ENCODE assay signal across 20 cellular contexts in genomic region chr12:818733-819132, GRCh38.
DNase-seq lines count a peak whose midpoint lies in the region; ATAC-seq and TF ChIP-seq lines count a peak whose summit lies in the region.
"Had no signal": no experiment of that assay in that cellular context is flagged by ENCODE, and none has a peak within 500 bp of the region (broad histone marks: within the 10 kb centered on the region; RNA-seq: fewer than 3 reads in every experiment).

No MANE protein-coding gene starts in this region.

- H3K4me1 Mint-ChIP-seq in activated naive CD8-positive, alpha-beta T cell (ENCODE audit: low read depth), result peaks cover 55% of the 10 kb centered on the region
- peaks cover 44% of the 10 kb centered on the region for H3K4me1 Mint-ChIP-seq in activated naive CD8-positive, alpha-beta T cell treated with anti-CD3 and anti-CD28 coated beads for 36 hours
- H3K4me1 Mint-ChIP-seq: neural progenitor cell had no signal

- H3K9me3 Mint-ChIP-seq in activated naive CD8-positive, alpha-beta T cell (ENCODE audit: low read depth), result peaks cover 5% of the 10 kb centered on the region
- peaks cover 9% of the 10 kb centered on the region for H3K9me3 Mint-ChIP-seq in activated naive CD8-positive, alpha-beta T cell treated with anti-CD3 and anti-CD28 coated beads for 36 hours

- no peak for TF ChIP-seq CTCF in RWPE2 (IDR thresholded peaks at IDR 0.05; ENCODE audit: poor library complexity, severe bottlenecking)
- TF ChIP-seq CTCF in esophagus muscularis mucosa (IDR thresholded peaks at IDR 0.05), result peak in 1 of 3 experiments; percentile 31
- TF ChIP-seq CTCF in thyroid gland (IDR thresholded peaks at IDR 0.05), result peak in 3 of 6 experiments; percentile 15 to 32 (median 29)

- peak overlapping the region; percentile 35 for H3K27ac ChIP-seq in RWPE2 (ENCODE audit: poor library complexity, severe bottlenecking)
- H3K27ac ChIP-seq in esophagus muscularis mucosa (replicated peaks in 1 of 4), result peak overlapping the region; percentile 36 to 55 (median 46)
- peak overlapping the region in 2 of 3 donors; percentile 3 to 18 for H3K27ac ChIP-seq in thyroid gland
- H3K27ac ChIP-seq: neural progenitor cell, Peyer's patch, skin epidermis, vagina had no signal

- peaks cover 53% of the 10 kb centered on the region for H3K36me3 ChIP-seq in RWPE2 (ENCODE audit: low read depth)
- H3K36me3 ChIP-seq in esophagus muscularis mucosa, result peaks cover 0 to 14% (median 8%) of the 10 kb centered on the region in 4 donors
- no peaks in the 10 kb centered on the region for H3K36me3 ChIP-seq in thyroid gland

- 66% methylated on average over 5 of the region's 5 CpGs for WGBS in esophagus muscularis mucosa
- WGBS in thyroid gland, 2 donors, result 80 to 82% methylated on average over 5 of the region's 5 CpGs

- H3K4me3 ChIP-seq in RWPE2 (ENCODE audit: severe bottlenecking) (no peak overlapping the region), esophagus muscularis mucosa (no peak overlapping the region), thyroid gland (replicated peaks in 1 of 3) (no peak overlapping the region)
- H3K4me3 ChIP-seq: neural progenitor cell, Peyer's patch, skin epidermis, vagina had no signal

- no peak for ATAC-seq in RWPE2 (ENCODE audit: low read depth)
- no peak for ATAC-seq in GM19035 (IDR thresholded peaks at IDR 0.05; ENCODE audit: unreplicated experiment)

- DNase-seq in activated naive CD8-positive, alpha-beta T cell treated with anti-CD3 and anti-CD28 coated beads for 36 hours, result no peak
- no peak for DNase-seq in RWPE2 (ENCODE audit: low spot score)
- DNase-seq in esophagus muscularis mucosa (ENCODE audit: extremely low spot score), result no peak
- no peak for DNase-seq in thyroid gland
- DNase-seq in activated CD8-positive, alpha-beta memory T cell treated with anti-CD3 and anti-CD28 coated beads for 24 hours, result no peak
- no peak for DNase-seq in GM19238 (ENCODE audit: insufficient read length, low spot score)
- DNase-seq: ACHN; activated CD4-positive, alpha-beta T cell treated with anti-CD3 and anti-CD28 coated beads, Interleukin-2, amount 50 U/mL, for 4 hours; activated naive CD4-positive, alpha-beta T cell treated with anti-CD3 and anti-CD28 coated beads, Interleukin-2, amount 50 U/mL, for 16 hours; GOT3; kidney glomerular epithelial cell; NCI-H1105; NCI-H446; Peyer's patch; T-helper 2 cell had no signal

- no peaks in the 10 kb centered on the region for H3K27me3 Mint-ChIP-seq in activated naive CD8-positive, alpha-beta T cell
- H3K27me3 Mint-ChIP-seq in activated naive CD8-positive, alpha-beta T cell treated with anti-CD3 and anti-CD28 coated beads for 36 hours, result no peaks in the 10 kb centered on the region

- H3K9me3 ChIP-seq in RWPE2 (ENCODE audit: severe bottlenecking), result no peaks in the 10 kb centered on the region
- peaks cover 0 to 8% (median 0%) of the 10 kb centered on the region in 4 donors for H3K9me3 ChIP-seq in esophagus muscularis mucosa
- H3K9me3 ChIP-seq in thyroid gland, result no peaks in the 10 kb centered on the region
- H3K9me3 ChIP-seq: Peyer's patch, vagina had no signal

- peaks cover 31% of the 10 kb centered on the region for H3K4me1 ChIP-seq in RWPE2 (ENCODE audit: insufficient read depth, poor library complexity, severe bottlenecking)
- H3K4me1 ChIP-seq in esophagus muscularis mucosa, result peaks cover 16 to 35% (median 28%) of the 10 kb centered on the region in 4 donors
- peaks cover 0 to 8% of the 10 kb centered on the region in 2 donors for H3K4me1 ChIP-seq in thyroid gland
- H3K4me1 ChIP-seq: neural progenitor cell, Peyer's patch had no signal

- H3K27me3 ChIP-seq in RWPE2 (ENCODE audit: insufficient read depth, poor library complexity, severe bottlenecking) (no peaks in the 10 kb centered on the region), esophagus muscularis mucosa (no peaks in the 10 kb centered on the region), thyroid gland (no peaks in the 10 kb centered on the region)
- H3K27me3 ChIP-seq: neural progenitor cell, Peyer's patch, vagina had no signal

- no peak for TF ChIP-seq EP300 in esophagus muscularis mucosa (IDR thresholded peaks at IDR 0.05)

- peaks cover 12% of the 10 kb centered on the region for H3K36me3 Mint-ChIP-seq in activated naive CD8-positive, alpha-beta T cell
- H3K36me3 Mint-ChIP-seq in activated naive CD8-positive, alpha-beta T cell treated with anti-CD3 and anti-CD28 coated beads for 36 hours, result peaks cover 42% of the 10 kb centered on the region

- H3K27ac Mint-ChIP-seq in activated naive CD8-positive, alpha-beta T cell, result peak overlapping the region; percentile 4
- no peak overlapping the region for H3K27ac Mint-ChIP-seq in activated naive CD8-positive, alpha-beta T cell treated with anti-CD3 and anti-CD28 coated beads for 36 hours
- H3K27ac Mint-ChIP-seq: neural progenitor cell had no signal

- no peak overlapping the region for H3K4me3 Mint-ChIP-seq in activated naive CD8-positive, alpha-beta T cell
- H3K4me3 Mint-ChIP-seq in activated naive CD8-positive, alpha-beta T cell treated with anti-CD3 and anti-CD28 coated beads for 36 hours, result no peak overlapping the region
- H3K4me3 Mint-ChIP-seq: neural progenitor cell had no signal

- intact Hi-C loops in esophagus muscularis mucosa (cut with DNase I), result loop anchor here (5.0 to 10.0 kb wide), 2 partner anchors 44 to 174 kb away; no protein-coding TSS in a partner anchor
- intact Hi-C loops in thyroid gland (cut with DNase I), result loop anchor here (5.0 to 10.0 kb wide), 2 partner anchors 64 to 129 kb away; partner anchors contain the start of genes RAD52 and WNK1

- TF ChIP-seq POLR2A in esophagus muscularis mucosa (IDR thresholded peaks at IDR 0.05; ENCODE audit: low read depth), result no peak
- no peak for TF ChIP-seq POLR2A in thyroid gland (IDR thresholded peaks at IDR 0.05)
